Comparison of ENCODE assay signal across 25 cellular contexts in the genomic region with DNA sequence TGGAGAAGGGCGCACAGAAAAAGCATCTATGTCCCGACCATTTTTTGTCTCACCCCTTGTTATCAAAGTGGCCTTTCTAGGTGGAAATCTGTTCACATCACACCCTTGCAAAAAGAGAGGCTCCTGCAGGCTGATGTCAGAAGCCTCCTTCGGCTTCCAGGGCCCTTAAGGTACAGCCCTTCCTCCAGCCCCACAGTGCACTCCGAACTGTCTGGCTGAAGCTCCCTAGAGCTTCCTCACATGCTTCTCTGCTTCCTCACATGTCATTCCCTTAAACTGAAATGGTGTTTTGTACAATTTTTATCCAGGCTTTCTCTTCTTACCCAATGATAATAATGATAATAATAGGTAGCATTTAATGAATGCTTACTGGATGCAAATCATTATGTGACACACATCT.
"Had no signal": no experiment of that assay in that cellular context is flagged by ENCODE, and none has a peak within 500 bp of the region (broad histone marks: within the 10 kb centered on the region; RNA-seq: fewer than 3 reads in every experiment).

No MANE protein-coding gene starts in this region.

- H3K36me3 ChIP-seq: ascending aorta, breast epithelium, esophagus squamous epithelium, WERI-Rb-1 had no signal

- H3K4me1 ChIP-seq: ascending aorta, breast epithelium, esophagus squamous epithelium had no signal

- ATAC-seq: activated CD4-positive, CD25-positive, alpha-beta regulatory T cell treated with anti-CD3 and anti-CD28 coated beads, Interleukin-2, amount 50 U/mL, for 24 hours; activated CD8-positive, alpha-beta T cell treated with anti-CD3 and anti-CD28 coated beads for 36 hours; activated naive CD4-positive, alpha-beta T cell treated with anti-CD3 and anti-CD28 coated beads, Interleukin-2, amount 50 U/mL, for 72 hours; activated T-cell treated with anti-CD3 and anti-CD28 coated beads, Interleukin-2, amount 50 U/mL, for 4 hours; activated T-helper 17 cell treated with anti-CD3 and anti-CD28 coated beads, Interleukin-2, amount 50 U/mL, for 72 hours; T-helper 17 cell had no signal

- H3K27ac ChIP-seq: ascending aorta, breast epithelium, epithelial cell of prostate, esophagus squamous epithelium, WERI-Rb-1 had no signal

- H3K27me3 ChIP-seq: ascending aorta, breast epithelium, esophagus squamous epithelium had no signal

- H3K4me3 ChIP-seq: ascending aorta, breast epithelium, esophagus squamous epithelium had no signal

- H3K9me3 ChIP-seq: ascending aorta, breast epithelium, esophagus squamous epithelium had no signal

- DNase-seq: activated B cell treated with CpG ODN at 0.5 μM for 24 hours; activated CD4-positive, alpha-beta T cell treated with anti-CD3 and anti-CD28 coated beads for 48 hours; activated CD4-positive, alpha-beta T cell treated with anti-CD3 and anti-CD28 coated beads, Interleukin-2, amount 50 U/mL, for 1 hour; activated CD4-positive, alpha-beta T cell treated with anti-CD3 and anti-CD28 coated beads, Interleukin-2, amount 50 U/mL, for 48 hours; activated CD8-positive, alpha-beta memory T cell treated with anti-CD3 and anti-CD28 coated beads for 24 hours; activated CD8-positive, alpha-beta T cell treated with anti-CD3 and anti-CD28 coated beads for 36 hours; activated effector memory CD4-positive, alpha-beta T cell treated with Interleukin-2 at 50 U/mL for 16 hours; activated gamma-delta T cell treated with Interleukin-2 at 50 U/mL for 16 hours; activated naive CD4-positive, alpha-beta T cell treated with anti-CD3 and anti-CD28 coated beads, Interleukin-2, amount 10 ng/mL, durations not matched to agents 7 days and 5 days; activated naive CD8-positive, alpha-beta T cell treated with anti-CD3 and anti-CD28 coated beads, Interleukin-2, amount 10 ng/mL, durations not matched to agents 7 days and 5 days; activated T-cell treated with anti-CD3 and anti-CD28 coated beads, Interleukin-2, amount 50 U/mL, for 4 hours; effector CD8-positive, alpha-beta T cell; esophagus squamous epithelium; foreskin fibroblast; head of caudate nucleus; T-helper 1 cell; T-helper 17 cell; T1000; WERI-Rb-1 had no signal
